ENCODE assay signal across 23 cellular contexts in genomic region chr5:37417347-37417746, GRCh38.
"Had no signal": no experiment of that assay in that cellular context is flagged by ENCODE, and none has a peak within 500 bp of the region (broad histone marks: within the 10 kb centered on the region; RNA-seq: fewer than 3 reads in every experiment).

No MANE protein-coding gene starts in this region.

- DNase-seq: effector memory CD4-positive, alpha-beta T cell; gastrocnemius medialis; kidney; left colon; left ventricle myocardium superior; mesendoderm; naive B cell; occipital lobe; psoas muscle; retina; right lobe of liver; stimulated activated CD4-positive, alpha-beta T cell treated with anti-CD3 and anti-CD28 coated beads, Interleukin-4, amount 100 ng/mL, for 1 hour; stimulated activated CD8-positive, alpha-beta memory T cell treated with anti-CD3 and anti-CD28 coated beads, Interleukin-4, amount 100 ng/mL, for 48 hours; stimulated activated naive CD8-positive, alpha-beta T cell treated with anti-CD3 and anti-CD28 coated beads, Interleukin-15, Interleukin-2, amounts not matched to agents 100 U/mL and 50 U/mL, for 24 hours; thyroid gland; upper lobe of left lung; uterus had no signal

- H3K36me3 ChIP-seq: thyroid gland, uterus had no signal

- ATAC-seq: gastrocnemius medialis; left colon; left ventricle myocardium superior; psoas muscle; right lobe of liver; stimulated activated effector memory CD8-positive, alpha-beta T cell treated with anti-CD3 and anti-CD28 coated beads, Interleukin-12 subunit alpha, Interleukin-12 subunit beta, amount 100 ng/mL, for 72 hours; stimulated activated naive CD8-positive, alpha-beta T cell treated with anti-CD3 and anti-CD28 coated beads, Interleukin-15, Interleukin-2, amounts not matched to agents 100 U/mL and 50 U/mL, for 24 hours had no signal

- H3K4me3 ChIP-seq: esophagus muscularis mucosa, gastrocnemius medialis, lung, psoas muscle, right lobe of liver, suprapubic skin, thyroid gland, upper lobe of left lung, uterus had no signal

- H3K4me1 ChIP-seq: esophagus muscularis mucosa, gastrocnemius medialis, parathyroid adenoma, psoas muscle, right lobe of liver, suprapubic skin, thyroid gland, upper lobe of left lung, uterus had no signal

- H3K27me3 ChIP-seq: esophagus muscularis mucosa, gastrocnemius medialis, right lobe of liver, suprapubic skin, thyroid gland, upper lobe of left lung, uterus had no signal

- H3K27ac ChIP-seq: epithelial cell of prostate, esophagus muscularis mucosa, gastrocnemius medialis, parathyroid adenoma, psoas muscle, right lobe of liver, suprapubic skin, thyroid gland, upper lobe of left lung, uterus had no signal

- H3K9me3 ChIP-seq: esophagus muscularis mucosa, gastrocnemius medialis, psoas muscle, right lobe of liver, suprapubic skin, thyroid gland, upper lobe of left lung, uterus had no signal
